Comparison of ENCODE assay signal across 13 cellular contexts in the genomic region with DNA sequence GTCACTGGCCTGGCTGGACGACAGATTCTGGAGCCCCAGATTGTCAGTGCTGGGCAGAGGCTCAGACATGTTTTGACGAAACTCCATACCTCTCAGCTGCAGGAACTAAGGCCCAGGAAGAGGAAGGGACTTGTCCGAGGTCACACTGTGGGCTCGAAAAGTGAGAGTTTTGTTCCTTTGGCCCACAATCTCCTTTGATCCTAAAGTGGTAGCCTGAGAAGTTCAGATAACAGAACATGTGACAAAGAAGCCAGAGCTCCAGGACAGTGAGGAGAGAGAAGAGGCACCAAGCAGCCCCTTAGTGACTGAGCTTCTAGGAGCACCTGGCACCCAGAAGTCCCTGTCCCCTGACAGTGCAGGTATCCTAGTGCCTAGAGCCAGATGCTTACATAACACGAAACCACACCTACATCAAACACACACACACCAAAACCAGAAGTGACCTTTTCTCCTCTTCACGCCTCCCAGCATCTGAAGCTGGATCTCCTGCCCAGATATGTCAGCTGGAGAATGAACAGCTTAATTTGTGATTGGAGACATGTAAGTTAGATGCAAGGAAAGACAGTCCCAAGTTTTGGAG.
A peak's percentile ranks its signal among the peaks of the same experiment; 100 is the strongest.
DNase-seq lines count a peak whose midpoint lies in the region; ATAC-seq and TF ChIP-seq lines count a peak whose summit lies in the region.
"Had no signal": no experiment of that assay in that cellular context is flagged by ENCODE, and none has a peak within 500 bp of the region (broad histone marks: within the 10 kb centered on the region; RNA-seq: fewer than 3 reads in every experiment).

No MANE protein-coding gene starts in this region.

- no peaks in the 10 kb centered on the region for H3K27me3 Mint-ChIP-seq in CD4-positive, alpha-beta T cell

- H3K27ac Mint-ChIP-seq in CD4-positive, alpha-beta T cell: no peak overlapping the region
- H3K27ac Mint-ChIP-seq: activated T-helper 1 cell treated with anti-CD3 and anti-CD28 coated beads, Interleukin-12 subunit alpha, Interleukin-12 subunit beta, Interleukin-2, Interleukin-4 antibody, amounts not matched to agents 30 ng/mL and 10 ng/mL and 1 ng/mL, durations not matched to agents 14 hours and 24 hours and 36 hours; T-cell had no signal

- no peak for TF ChIP-seq CTCF in foreskin keratinocyte (conservative IDR thresholded peaks at IDR 0.05)
- no peak for TF ChIP-seq CTCF in CD4-positive, alpha-beta T cell (IDR thresholded peaks at IDR 0.05)

- H3K4me1 Mint-ChIP-seq in CD4-positive, alpha-beta T cell (ENCODE audit: low read depth): peaks cover 7% of the 10 kb centered on the region

- H3K4me3 Mint-ChIP-seq in CD4-positive, alpha-beta T cell: no peak overlapping the region
- H3K4me3 Mint-ChIP-seq: activated T-helper 1 cell treated with anti-CD3 and anti-CD28 coated beads, Interleukin-12 subunit alpha, Interleukin-12 subunit beta, Interleukin-2, Interleukin-4 antibody, amounts not matched to agents 30 ng/mL and 10 ng/mL and 1 ng/mL, durations not matched to agents 14 hours and 24 hours and 36 hours; T-cell had no signal

- H3K9me3 ChIP-seq in CD4-positive, alpha-beta T cell (ENCODE audit: control insufficient read depth, low read length): no peaks in the 10 kb centered on the region
- H3K9me3 ChIP-seq: BE2C had no signal

- H3K27me3 ChIP-seq in foreskin keratinocyte: no peaks in the 10 kb centered on the region
- no peaks in the 10 kb centered on the region for H3K27me3 ChIP-seq in CD4-positive, alpha-beta T cell (ENCODE audit: control insufficient read depth, insufficient read depth, low read length)
- H3K27me3 ChIP-seq: BE2C had no signal

- DNase-seq in SW480 (ENCODE audit: low spot score) (peak; percentile 54), foreskin keratinocyte (peak in 1 of 2 donors; percentile 68), Ammon's horn (ENCODE audit: low spot score) (no peak), NCI-H2029 treated with DMSO at 0.1 percent for 48 hours (lab: John Stamatoyannopoulos, UW) (no peak)
- DNase-seq in CD4-positive, alpha-beta T cell: no peak
- no peak for DNase-seq in central memory CD4-positive, alpha-beta T cell
- DNase-seq: BE2C; effector CD8-positive, alpha-beta T cell; NCI-H2227 treated with DMSO at 0.1 percent for 48 hours; T-cell had no signal

- CTCF ChIA-PET in CD4-positive, alpha-beta T cell (lab: Charles Lee): no interaction called here

- peak; percentile 49 for ATAC-seq in GM19351 (IDR thresholded peaks at IDR 0.05; ENCODE audit: unreplicated experiment)
- ATAC-seq in foreskin keratinocyte: no peak
- no peak for ATAC-seq in CD4-positive, alpha-beta T cell (ENCODE audit: poor library complexity)
- ATAC-seq: T-cell had no signal

- intact Hi-C loops in CD4-positive, alpha-beta T cell (cut with DNase I, micrococcal nuclease): no loop called here

- no peaks in the 10 kb centered on the region for H3K36me3 Mint-ChIP-seq in CD4-positive, alpha-beta T cell (ENCODE audit: low read depth)
- H3K36me3 Mint-ChIP-seq: T-cell had no signal

- no peak overlapping the region for H3K4me3 ChIP-seq in skin epidermis

- POLR2A ChIA-PET in CD4-positive, alpha-beta T cell (lab: Charles Lee): no interaction called here

- H3K4me1 ChIP-seq in foreskin keratinocyte: peaks cover 59% of the 10 kb centered on the region
- H3K4me1 ChIP-seq: BE2C had no signal

- peak overlapping the region; percentile 98 for H3K27ac ChIP-seq in foreskin keratinocyte
- peak overlapping the region in 15 of 21 experiments; percentile 4 to 86 (median 66) for H3K27ac ChIP-seq in skin epidermis
- no peak overlapping the region for H3K27ac ChIP-seq in CD4-positive, alpha-beta T cell (ENCODE audit: low read depth, low read length)

- no peaks in the 10 kb centered on the region for H3K9me3 Mint-ChIP-seq in CD4-positive, alpha-beta T cell
- H3K9me3 Mint-ChIP-seq: activated T-helper 1 cell treated with anti-CD3 and anti-CD28 coated beads, Interleukin-12 subunit alpha, Interleukin-12 subunit beta, Interleukin-2, Interleukin-4 antibody, amounts not matched to agents 30 ng/mL and 10 ng/mL and 1 ng/mL, durations not matched to agents 14 hours and 24 hours and 36 hours; T-cell had no signal
